9 cellular contexts compared by ENCODE assay signal in genomic region chr9:137877510-137878122, GRCh38. TPM values are rescaled to one million over a fixed set of nuclear protein-coding genes. Genes with fewer than 3 reads are reported as not detected.
DNase-seq lines count a peak whose midpoint lies in the region; TF ChIP-seq lines count a peak whose summit lies in the region.
"Not testable (repeated sequence)": the region's sequence is repeated elsewhere in the genome, so short reads cannot be mapped to it uniquely, and the experiment has no call there.
"Had no signal": no experiment of that assay in that cellular context is flagged by ENCODE, and none has a peak within 500 bp of the region (broad histone marks: within the 10 kb centered on the region; RNA-seq: fewer than 3 reads in every experiment).

Gene CACNA1B, plus strand, starts transcription at chr9:137877782. Its CDS starts 152 bp downstream, at chr9:137877934.

- H3K4me2 ChIP-seq in neural progenitor cell = peak within 1 kb of the TSS; percentile 86

- H3K36me3 Mint-ChIP-seq in neural progenitor cell = not testable (repeated sequence)

- peaks cover 38% of the 10 kb centered on the region for H4K20me1 ChIP-seq in neural progenitor cell (ENCODE audit: low read depth)

- not testable (repeated sequence) for TF ChIP-seq POLR2A in erythroblast (IDR thresholded peaks at IDR 0.05; ENCODE audit: low read length); suprapubic skin (IDR thresholded peaks at IDR 0.05)

- POLR2A ChIA-PET in RWPE1 (lab: Yijun Ruan, JAX; ENCODE audit: low non-redundant PET) = not testable (repeated sequence)

- TF ChIP-seq EP300 in suprapubic skin (IDR thresholded peaks at IDR 0.05) = not testable (repeated sequence)

- not testable (repeated sequence) for H3K79me2 ChIP-seq in neural progenitor cell (ENCODE audit: low read depth)

- not testable (repeated sequence) for H3K4me1 Mint-ChIP-seq in neural progenitor cell

- H3K9me3 ChIP-seq in iPS-18a (ENCODE audit: control insufficient read depth, low read depth, low read length); neural progenitor cell (ENCODE audit: low read depth); suprapubic skin: not testable (repeated sequence)

- H3K9ac ChIP-seq in iPS-18a (ENCODE audit: low read length); neural progenitor cell: not testable (repeated sequence)

- TF ChIP-seq CTCF in RWPE1 (conservative IDR thresholded peaks at IDR 0.05; ENCODE audit: low read depth); neural progenitor cell (IDR thresholded peaks at IDR 0.05); suprapubic skin (IDR thresholded peaks at IDR 0.05): not testable (repeated sequence)

- H3K27me3 Mint-ChIP-seq in neural progenitor cell (ENCODE audit: insufficient read depth, low read depth) = peaks cover 29% of the 10 kb centered on the region

- not testable (repeated sequence) for H2AFZ ChIP-seq in neural progenitor cell (replicated peaks)

- CTCF ChIA-PET in RWPE1 (lab: Yijun Ruan, JAX) = not testable (repeated sequence)

- H3K27ac Mint-ChIP-seq in neural progenitor cell = not testable (repeated sequence)

- H3K4me3 ChIP-seq in iPS-18a (ENCODE audit: low read length) = peak within 1 kb of the TSS; percentile 48
- peak within 1 kb of the TSS; percentile 44 for H3K4me3 ChIP-seq in neural progenitor cell
- peak within 1 kb of the TSS; percentile 30 for H3K4me3 ChIP-seq in suprapubic skin

- H3K4me1 ChIP-seq in iPS-18a (ENCODE audit: control insufficient read depth, low read depth, low read length); neural progenitor cell; suprapubic skin: not testable (repeated sequence)

- H3K4me3 Mint-ChIP-seq in neural progenitor cell = peak within 1 kb of the TSS; percentile 69

- not testable (repeated sequence) for H3K36me3 ChIP-seq in iPS-18a (ENCODE audit: control insufficient read depth, low read depth, low read length); neural progenitor cell; suprapubic skin

- not testable (repeated sequence) for H3K9me3 Mint-ChIP-seq in neural progenitor cell

- not testable (repeated sequence) for H3K27ac ChIP-seq in RWPE1; iPS-18a (ENCODE audit: low read length); neural progenitor cell; suprapubic skin

- WGBS in suprapubic skin = 13% methylated on average over 19 of the region's 95 CpGs

- not testable (repeated sequence) for H3F3A ChIP-seq in neural progenitor cell (ENCODE audit: low read depth)

- peaks cover 28% of the 10 kb centered on the region for H3K27me3 ChIP-seq in iPS-18a (ENCODE audit: control insufficient read depth, insufficient read depth, low read length)
- peaks cover 51% of the 10 kb centered on the region for H3K27me3 ChIP-seq in neural progenitor cell
- peaks cover 78% of the 10 kb centered on the region for H3K27me3 ChIP-seq in suprapubic skin

- peak; percentile 100 for DNase-seq in D341Med (ENCODE audit: low spot score)
- peak; percentile 1 for DNase-seq in NCI-H1417 treated with DMSO at 0.1 percent for 48 hours (lab: John Stamatoyannopoulos, UW)
- DNase-seq in RWPE1 (ENCODE audit: low spot score) = peak; percentile 85
- peak; percentile 28 for DNase-seq in astrocyte of the hippocampus (ENCODE audit: low read depth, low spot score)
- DNase-seq in erythroblast (lab: John Stamatoyannopoulos, UW) = peak; percentile 21 to 48
- peak; percentile 81 for DNase-seq in neural progenitor cell (ENCODE audit: low spot score)
- DNase-seq in suprapubic skin (ENCODE audit: low spot score in 2 of 2) = not testable (repeated sequence)

RNA-seq across cellular contexts. Expression of gene CACNA1B, which starts in this region (rescaled TPM):
- total RNA-seq in neural progenitor cell (ENCODE audit: low replicate concordance) (0.30 and 1.5 TPM in 2 replicates), suprapubic skin (under 1 TPM in 2 of 4 donors, not detected in 2; 0.08 TPM)
- total RNA-seq: MCF 10A had no signal
